17 cellular contexts compared by ENCODE assay signal in the genomic region with DNA sequence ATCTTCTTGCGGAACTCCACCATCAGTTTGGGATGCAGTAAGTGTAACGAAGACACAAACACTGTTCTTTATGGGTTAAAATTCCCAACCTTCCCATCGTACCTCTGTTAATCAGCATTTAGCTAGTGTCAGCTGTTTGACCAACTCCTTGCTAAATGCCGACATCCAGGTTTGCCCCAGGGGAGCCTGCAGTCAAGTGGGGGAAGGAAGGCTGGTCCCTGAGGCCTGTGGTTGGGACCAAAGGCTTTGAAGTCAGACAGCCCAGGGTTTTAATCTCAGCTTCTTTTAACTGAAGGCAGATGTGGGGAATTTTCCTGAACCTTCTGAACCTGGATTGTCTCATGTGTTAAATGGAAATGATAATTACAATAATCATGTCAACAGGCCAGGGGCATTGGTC.
DNase-seq lines count a peak whose midpoint lies in the region; ATAC-seq and TF ChIP-seq lines count a peak whose summit lies in the region.
"Had no signal": no experiment of that assay in that cellular context is flagged by ENCODE, and none has a peak within 500 bp of the region (broad histone marks: within the 10 kb centered on the region; RNA-seq: fewer than 3 reads in every experiment).

No MANE protein-coding gene starts in this region.

- peak; percentile 3 for DNase-seq in HEK293T (ENCODE audit: extremely low spot score)
- peak; percentile 73 for DNase-seq in islet precursor cell
- no peak for DNase-seq in AML-193 (lab: John Stamatoyannopoulos, UW)
- no peak for DNase-seq in dedifferentiated amniotic fluid mesenchymal stem cell (ENCODE audit: extremely low spot score)
- DNase-seq: 8988T; ACHN; Calu3; CD4-positive, alpha-beta T cell; CD8-positive, alpha-beta memory T cell; COR-L47; DMS53; DMS79 treated with DMSO at 0.1 percent for 48 hours; GOT3; HCEC 1CT had no signal

- H3K27ac ChIP-seq in BLaER1 treated with 17β-estradiol and CSF1 and Interleukin-3, amounts not matched to agents 10 nM and 100 nM = no peak overlapping the region
- H3K27ac ChIP-seq: A549 had no signal

- H3K36me3 ChIP-seq in BLaER1 treated with 17β-estradiol and CSF1 and Interleukin-3, amounts not matched to agents 10 nM and 100 nM = no peaks in the 10 kb centered on the region

- CTCF ChIA-PET in HEK293T (lab: Yijun Ruan, JAX) = no interaction called here

- POLR2A ChIA-PET in HEK293T (lab: Yijun Ruan, JAX) = no interaction called here

- peaks cover 0 to 7% (median 0%) of the 10 kb centered on the region in 11 experiments; a peak in 2 of 22 replicates for H3K9me3 ChIP-seq in BLaER1 treated with 17β-estradiol and CSF1 and Interleukin-3, amounts not matched to agents 10 nM and 100 nM (replicated peaks in 1 of 11)
- H3K9me3 ChIP-seq: A549 had no signal

- no peaks in the 10 kb centered on the region for H4K20me1 ChIP-seq in BLaER1 treated with 17β-estradiol and CSF1 and Interleukin-3, amounts not matched to agents 10 nM and 100 nM

- no peaks in the 10 kb centered on the region for H3K27me3 ChIP-seq in BLaER1 treated with 17β-estradiol and CSF1 and Interleukin-3, amounts not matched to agents 10 nM and 100 nM

- no peak for ATAC-seq in HG03432 (IDR thresholded peaks at IDR 0.05; ENCODE audit: unreplicated experiment)
- ATAC-seq: A549 had no signal

- no peak overlapping the region for H3K4me3 ChIP-seq in BLaER1 treated with 17β-estradiol and CSF1 and Interleukin-3, amounts not matched to agents 10 nM and 100 nM
- H3K4me3 ChIP-seq: A549 had no signal

- H3K4me2 ChIP-seq in BLaER1 treated with 17β-estradiol and CSF1 and Interleukin-3, amounts not matched to agents 10 nM and 100 nM = peak overlapping the region in 9 of 11 experiments; percentile 19 to 84 (median 76); a peak in 17 of 22 replicates
- H3K4me2 ChIP-seq: A549 had no signal

- no peak overlapping the region for H3K9ac ChIP-seq in BLaER1 treated with 17β-estradiol and CSF1 and Interleukin-3, amounts not matched to agents 10 nM and 100 nM

- peaks cover 0 to 68% (median 34%) of the 10 kb centered on the region in 10 experiments; a peak in 16 of 20 replicates for H3K4me1 ChIP-seq in BLaER1 treated with 17β-estradiol and CSF1 and Interleukin-3, amounts not matched to agents 10 nM and 100 nM
- H3K4me1 ChIP-seq: A549 had no signal

TF ChIP-seq in HEK293T, 16 proteins besides CTCF, POLR2A, EP300 and RAD21:
- no peak for TF ChIP-seq TARDBP (IDR thresholded peaks at IDR 0.05)
- TF ChIP-seq LEF1 (IDR thresholded peaks at IDR 0.05; ENCODE audit: borderline replicate concordance) = no peak
- no peak for TF ChIP-seq FOXK2 (IDR thresholded peaks at IDR 0.05)
- no peak for TF ChIP-seq SUZ12 (IDR thresholded peaks at IDR 0.05)
- TF ChIP-seq ARNT (IDR thresholded peaks at IDR 0.05) = no peak
- TF ChIP-seq ELF4 (IDR thresholded peaks at IDR 0.05) = no peak
- TF ChIP-seq, protein P1, sequence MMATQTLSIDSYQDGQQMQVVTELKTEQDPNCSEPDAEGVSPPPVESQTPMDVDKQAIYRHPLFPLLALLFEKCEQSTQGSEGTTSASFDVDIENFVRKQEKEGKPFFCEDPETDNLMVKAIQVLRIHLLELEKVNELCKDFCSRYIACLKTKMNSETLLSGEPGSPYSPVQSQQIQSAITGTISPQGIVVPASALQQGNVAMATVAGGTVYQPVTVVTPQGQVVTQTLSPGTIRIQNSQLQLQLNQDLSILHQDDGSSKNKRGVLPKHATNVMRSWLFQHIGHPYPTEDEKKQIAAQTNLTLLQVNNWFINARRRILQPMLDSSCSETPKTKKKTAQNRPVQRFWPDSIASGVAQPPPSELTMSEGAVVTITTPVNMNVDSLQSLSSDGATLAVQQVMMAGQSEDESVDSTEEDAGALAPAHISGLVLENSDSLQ (IDR thresholded peaks at IDR 0.05) = no peak
- TF ChIP-seq HDGF (IDR thresholded peaks at IDR 0.05; ENCODE audit: borderline replicate concordance) = no peak
- TF ChIP-seq NFRKB (IDR thresholded peaks at IDR 0.05) = no peak
- TF ChIP-seq SP1 (IDR thresholded peaks at IDR 0.05) = no peak
- no peak for TF ChIP-seq CTBP1 (IDR thresholded peaks at IDR 0.05; ENCODE audit: borderline replicate concordance)

Comparison
In these comparisons a context has a peak if more than half of its experiments do, and no peak if none do; other contexts are left out.
1. DNase-seq: peak in HEK293T (single experiment) and islet precursor cell (single experiment); none in AML-193 (0 of 2) and dedifferentiated amniotic fluid mesenchymal stem cell (single experiment).